21 cellular contexts compared by ENCODE assay signal in genomic region chr1:118934706-118935105, GRCh38. TPM values are rescaled to one million over a fixed set of nuclear protein-coding genes. Genes with fewer than 3 reads are reported as not detected.
"Had no signal": no experiment of that assay in that cellular context is flagged by ENCODE, and none has a peak within 500 bp of the region (broad histone marks: within the 10 kb centered on the region; RNA-seq: fewer than 3 reads in every experiment).

No MANE protein-coding gene starts in this region.

- DNase-seq: cortex of kidney; effector memory CD8-positive, alpha-beta T cell; head of caudate nucleus; kidney; natural killer cell; occipital lobe; ovary; posterior cingulate gyrus; psoas muscle; right cardiac atrium; sigmoid colon; spleen; stimulated activated CD4-positive, alpha-beta T cell treated with anti-CD3 and anti-CD28 coated beads, Interleukin-4, amount 100 ng/mL, for 4 hours; stimulated activated naive CD8-positive, alpha-beta T cell treated with anti-CD3 and anti-CD28 coated beads, Interleukin-15, Interleukin-2, amounts not matched to agents 100 U/mL and 50 U/mL, for 24 hours; substantia nigra; upper lobe of left lung had no signal

- H3K36me3 ChIP-seq: ovary, sigmoid colon, spleen, thoracic aorta, upper lobe of left lung had no signal

- H3K4me1 ChIP-seq: sigmoid colon, spleen, tibial nerve, upper lobe of left lung had no signal

- H3K9me3 ChIP-seq: ovary, psoas muscle, sigmoid colon, spleen, thoracic aorta, tibial nerve, upper lobe of left lung had no signal

- H3K4me3 ChIP-seq: lung, ovary, psoas muscle, sigmoid colon, skin epidermis, spleen, thoracic aorta, tibial nerve, upper lobe of left lung had no signal

- H3K27ac ChIP-seq: ovary, sigmoid colon, skin epidermis, spleen, thoracic aorta, tibial nerve, upper lobe of left lung had no signal

- H3K27me3 ChIP-seq: ovary, sigmoid colon, spleen, tibial nerve, upper lobe of left lung had no signal

RNA-seq across cellular contexts. Expression of gene TBX15, which starts 53.4 kb away (rescaled TPM):
- total RNA-seq: glomerular endothelial cell, natural killer cell had no signal
